Comparison of ENCODE assay signal across 9 cellular contexts in the genomic region with DNA sequence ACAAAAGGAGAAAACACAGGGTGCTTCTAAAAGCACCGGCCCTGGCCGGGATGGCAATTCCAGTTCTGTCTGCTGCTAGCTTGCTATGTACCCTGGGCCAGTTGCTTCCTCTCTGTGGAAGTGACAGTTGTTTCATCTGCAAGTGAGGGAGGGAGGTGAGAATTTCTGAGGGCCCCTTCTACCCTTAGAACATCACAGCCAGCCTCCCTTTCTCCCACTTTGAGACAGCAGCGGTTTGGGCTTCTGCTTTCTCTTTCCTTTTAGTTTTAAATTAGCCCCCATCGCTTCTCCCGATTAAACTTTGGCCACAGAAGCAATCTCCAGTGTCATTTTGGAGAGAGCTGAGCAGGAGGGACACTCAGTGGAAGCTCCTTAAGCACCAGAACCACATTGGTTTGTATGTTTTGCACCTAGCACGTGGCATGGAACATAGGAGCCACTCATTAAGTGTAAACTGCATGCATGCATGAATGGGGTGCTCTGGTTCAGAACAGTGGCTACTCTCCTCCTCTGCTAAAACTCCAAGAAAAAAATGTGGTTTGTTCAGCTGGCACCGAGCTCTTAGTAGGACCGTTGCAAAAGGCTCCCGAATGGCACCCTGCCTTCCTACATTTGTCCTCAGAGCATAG. TPM values are rescaled to one million over a fixed set of nuclear protein-coding genes. Genes with fewer than 3 reads are reported as not detected.
DNase-seq lines count a peak whose midpoint lies in the region; ATAC-seq and TF ChIP-seq lines count a peak whose summit lies in the region.
"Had no signal": no experiment of that assay in that cellular context is flagged by ENCODE, and none has a peak within 500 bp of the region (broad histone marks: within the 10 kb centered on the region; RNA-seq: fewer than 3 reads in every experiment).

No MANE protein-coding gene starts in this region.

- H3K9me3 Mint-ChIP-seq in mesothelial cell of epicardium (no peaks in the 10 kb centered on the region), H9 (no peaks in the 10 kb centered on the region)

- H3K4me2 ChIP-seq in H9 (ENCODE audit: insufficient read depth, insufficient read length, low read length), result no peak overlapping the region

- H3K4me3 Mint-ChIP-seq in mesothelial cell of epicardium (no peak overlapping the region), H9 (no peak overlapping the region)

- H2BK5ac ChIP-seq in H9 (ENCODE audit: insufficient read length, low read length), result no peak overlapping the region

- peaks cover 32% of the 10 kb centered on the region for H3K36me3 ChIP-seq in KOPT-K1 (ENCODE audit: insufficient read depth, low read length)

- H2BK15ac ChIP-seq in H9 (ENCODE audit: low read depth, low read length), result no peak overlapping the region

- H3K27me3 Mint-ChIP-seq in mesothelial cell of epicardium (ENCODE audit: low read depth) (no peaks in the 10 kb centered on the region), H9 (ENCODE audit: low read depth) (no peaks in the 10 kb centered on the region)

- in situ Hi-C loops in GM13977 (cut with MboI; ENCODE audit: low pct_unique_long_range_greater_than_20kb, low sequenced_read_pairs, unreplicated experiment), result no loop called here

- no peaks in the 10 kb centered on the region for H3K27me3 ChIP-seq in H9 (ENCODE audit: insufficient read depth, low read length)
- H3K27me3 ChIP-seq: esophagus muscularis mucosa had no signal

- no peaks in the 10 kb centered on the region for H3K79me1 ChIP-seq in H9 (ENCODE audit: insufficient read depth, low read depth, low read length, poor library complexity, severe bottlenecking)

- H3K9me3 ChIP-seq in KOPT-K1 (ENCODE audit: insufficient read depth, low read length, poor library complexity, severe bottlenecking) (no peaks in the 10 kb centered on the region), H9 (ENCODE audit: control insufficient read depth, low read depth, low read length) (no peaks in the 10 kb centered on the region)
- H3K9me3 ChIP-seq: esophagus muscularis mucosa had no signal

- H3K27ac ChIP-seq in KOPT-K1 (ENCODE audit: low read depth, low read length, poor library complexity, severe bottlenecking), result peak overlapping the region; percentile 47
- no peak overlapping the region for H3K27ac ChIP-seq in H9 (ENCODE audit: insufficient read length, low read depth, low read length)
- H3K27ac ChIP-seq: esophagus muscularis mucosa had no signal

- H3K14ac ChIP-seq in H9 (ENCODE audit: insufficient read depth, low read length), result no peak overlapping the region

- ATAC-seq in GM21390 (IDR thresholded peaks at IDR 0.05; ENCODE audit: unreplicated experiment) (peak; percentile 40), SK-N-SH treated with all-trans-retinoic acid at 6 μM for 48 hours (no peak)

- TF ChIP-seq CTCF in GM13977 (IDR thresholded peaks at IDR 0.05; ENCODE audit: extremely low read depth, insufficient read depth, missing control alignments) (no peak), mesothelial cell of epicardium (IDR thresholded peaks at IDR 0.05; ENCODE audit: unreplicated experiment) (no peak), H9 (conservative IDR thresholded peaks at IDR 0.05) (no peak)

- no peak overlapping the region for H3K56ac ChIP-seq in H9 (ENCODE audit: insufficient read length, low read depth, low read length)

- no peaks in the 10 kb centered on the region for H3K23me2 ChIP-seq in H9 (ENCODE audit: insufficient read length, low read depth, low read length, poor library complexity, severe bottlenecking)

- H2AK5ac ChIP-seq in H9 (ENCODE audit: insufficient read length, low read length), result no peak overlapping the region

- peaks cover 25% of the 10 kb centered on the region for H3K4me1 Mint-ChIP-seq in mesothelial cell of epicardium
- peaks cover 33 to 34% of the 10 kb centered on the region in 2 experiments for H3K4me1 Mint-ChIP-seq in H9

- DNase-seq in GM13977 (ENCODE audit: low spot score), result peak; percentile 74
- DNase-seq in mesothelial cell of epicardium (ENCODE audit: low spot score in 2 of 2, unreplicated experiment in 2 of 2), result no peak
- DNase-seq in putamen (ENCODE audit: low spot score), result no peak
- no peak for DNase-seq in H9
- DNase-seq in cerebellar nuclear complex (lab: John Stamatoyannopoulos, UW), result no peak

- H3K9ac ChIP-seq in H9 (ENCODE audit: extremely low read depth, insufficient read length, low read length), result no peak overlapping the region

- no peak overlapping the region for H2AFZ ChIP-seq in H9 (ENCODE audit: low read length)

- WGBS in H9 (ENCODE audit: extremely low coverage, insufficient read length, low lambda C conversion rate), result no CpG with 5 or more reads among the region's 9 CpGs

- H3T11ph ChIP-seq in H9 (ENCODE audit: low read length), result no peak overlapping the region

- peaks cover 5% of the 10 kb centered on the region for H3K36me3 Mint-ChIP-seq in mesothelial cell of epicardium
- H3K36me3 Mint-ChIP-seq in H9 (ENCODE audit: insufficient read depth in 1 of 3, low read depth in 3 of 3), result peaks cover 2 to 10% (median 5%) of the 10 kb centered on the region in 3 experiments; a peak in 3 of 7 replicates

- H2BK12ac ChIP-seq in H9 (ENCODE audit: insufficient read length, low read depth, low read length), result no peak overlapping the region

- H3K79me2 ChIP-seq in H9 (ENCODE audit: insufficient read depth, low read length), result no peaks in the 10 kb centered on the region

- no peak overlapping the region for H4K91ac ChIP-seq in H9 (ENCODE audit: insufficient read length, low read depth, low read length)

- H2BK20ac ChIP-seq in H9 (ENCODE audit: low read depth, low read length, poor library complexity, severe bottlenecking), result no peak overlapping the region

- peak overlapping the region; percentile 58 for H3K27ac Mint-ChIP-seq in mesothelial cell of epicardium
- no peak overlapping the region for H3K27ac Mint-ChIP-seq in H9

- no peak overlapping the region for H4K8ac ChIP-seq in H9 (replicated peaks; ENCODE audit: insufficient read length, low read depth, low read length)

- H3K23ac ChIP-seq in H9 (ENCODE audit: insufficient read length, low read depth, low read length), result no peak overlapping the region

- H3K4me1 ChIP-seq in H9 (ENCODE audit: insufficient read depth, low read length), result peaks cover 2% of the 10 kb centered on the region; the same call in 1 of the 2 replicates

- H2BK120ac ChIP-seq in H9 (ENCODE audit: low read depth, low read length, poor library complexity, severe bottlenecking), result no peak overlapping the region

- no peak overlapping the region for H3K18ac ChIP-seq in H9 (ENCODE audit: insufficient read length, low read depth, low read length)

- H4K20me1 ChIP-seq in H9 (ENCODE audit: control insufficient read depth, insufficient read depth, insufficient read length), result no peaks in the 10 kb centered on the region

- H4K5ac ChIP-seq in H9 (ENCODE audit: insufficient read length, low read depth, low read length), result no peak overlapping the region

- H3K4ac ChIP-seq in H9 (ENCODE audit: low read depth, low read length), result no peak overlapping the region

TF ChIP-seq in SK-N-SH treated with all-trans-retinoic acid at 6 μM for 48 hours, 23 proteins besides CTCF, POLR2A, EP300 and RAD21 (continues in another document):
- TF ChIP-seq ZNF565 (CRISPR knock-in tag; conservative IDR thresholded peaks at IDR 0.05; ENCODE audit: low read depth) (no peak), TOX (CRISPR knock-in tag; IDR thresholded peaks at IDR 0.05; ENCODE audit: borderline replicate concordance) (no peak), OSR1 (CRISPR knock-in tag; IDR thresholded peaks at IDR 0.05) (no peak), TCF4 (CRISPR knock-in tag; IDR thresholded peaks at IDR 0.05; ENCODE audit: borderline replicate concordance) (no peak), PPARA (CRISPR knock-in tag; IDR thresholded peaks at IDR 0.05; ENCODE audit: borderline replicate concordance) (no peak)
- TF ChIP-seq, protein P1, sequence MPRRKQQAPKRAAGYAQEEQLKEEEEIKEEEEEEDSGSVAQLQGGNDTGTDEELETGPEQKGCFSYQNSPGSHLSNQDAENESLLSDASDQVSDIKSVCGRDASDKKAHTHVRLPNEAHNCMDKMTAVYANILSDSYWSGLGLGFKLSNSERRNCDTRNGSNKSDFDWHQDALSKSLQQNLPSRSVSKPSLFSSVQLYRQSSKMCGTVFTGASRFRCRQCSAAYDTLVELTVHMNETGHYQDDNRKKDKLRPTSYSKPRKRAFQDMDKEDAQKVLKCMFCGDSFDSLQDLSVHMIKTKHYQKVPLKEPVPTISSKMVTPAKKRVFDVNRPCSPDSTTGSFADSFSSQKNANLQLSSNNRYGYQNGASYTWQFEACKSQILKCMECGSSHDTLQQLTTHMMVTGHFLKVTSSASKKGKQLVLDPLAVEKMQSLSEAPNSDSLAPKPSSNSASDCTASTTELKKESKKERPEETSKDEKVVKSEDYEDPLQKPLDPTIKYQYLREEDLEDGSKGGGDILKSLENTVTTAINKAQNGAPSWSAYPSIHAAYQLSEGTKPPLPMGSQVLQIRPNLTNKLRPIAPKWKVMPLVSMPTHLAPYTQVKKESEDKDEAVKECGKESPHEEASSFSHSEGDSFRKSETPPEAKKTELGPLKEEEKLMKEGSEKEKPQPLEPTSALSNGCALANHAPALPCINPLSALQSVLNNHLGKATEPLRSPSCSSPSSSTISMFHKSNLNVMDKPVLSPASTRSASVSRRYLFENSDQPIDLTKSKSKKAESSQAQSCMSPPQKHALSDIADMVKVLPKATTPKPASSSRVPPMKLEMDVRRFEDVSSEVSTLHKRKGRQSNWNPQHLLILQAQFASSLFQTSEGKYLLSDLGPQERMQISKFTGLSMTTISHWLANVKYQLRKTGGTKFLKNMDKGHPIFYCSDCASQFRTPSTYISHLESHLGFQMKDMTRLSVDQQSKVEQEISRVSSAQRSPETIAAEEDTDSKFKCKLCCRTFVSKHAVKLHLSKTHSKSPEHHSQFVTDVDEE (CRISPR knock-in tag; IDR thresholded peaks at IDR 0.05), result no peak
- TF ChIP-seq, protein P2, sequence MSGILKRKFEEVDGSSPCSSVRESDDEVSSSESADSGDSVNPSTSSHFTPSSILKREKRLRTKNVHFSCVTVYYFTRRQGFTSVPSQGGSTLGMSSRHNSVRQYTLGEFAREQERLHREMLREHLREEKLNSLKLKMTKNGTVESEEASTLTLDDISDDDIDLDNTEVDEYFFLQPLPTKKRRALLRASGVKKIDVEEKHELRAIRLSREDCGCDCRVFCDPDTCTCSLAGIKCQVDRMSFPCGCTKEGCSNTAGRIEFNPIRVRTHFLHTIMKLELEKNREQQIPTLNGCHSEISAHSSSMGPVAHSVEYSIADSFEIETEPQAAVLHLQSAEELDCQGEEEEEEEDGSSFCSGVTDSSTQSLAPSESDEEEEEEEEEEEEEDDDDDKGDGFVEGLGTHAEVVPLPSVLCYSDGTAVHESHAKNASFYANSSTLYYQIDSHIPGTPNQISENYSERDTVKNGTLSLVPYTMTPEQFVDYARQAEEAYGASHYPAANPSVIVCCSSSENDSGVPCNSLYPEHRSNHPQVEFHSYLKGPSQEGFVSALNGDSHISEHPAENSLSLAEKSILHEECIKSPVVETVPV (CRISPR knock-in tag; IDR thresholded peaks at IDR 0.05), result no peak

RNA-seq across cellular contexts. Expression of a gene that starts 17.5 kb away (rescaled TPM):
- total RNA-seq in mesothelial cell of epicardium (80.4 to 84.1 TPM (median 81.8 TPM) in 3 replicates), H9 (2021) (40.8 and 43.7 TPM in 2 replicates)

RNA-seq across cellular contexts. Expression of a gene that starts 59.3 kb away (rescaled TPM):
- total RNA-seq in mesothelial cell of epicardium (178 to 197 TPM (median 186 TPM) in 3 replicates), H9 (2021) (93.2 and 98.7 TPM in 2 replicates)
